Comparison of ENCODE assay signal across 28 cellular contexts in the genomic region with DNA sequence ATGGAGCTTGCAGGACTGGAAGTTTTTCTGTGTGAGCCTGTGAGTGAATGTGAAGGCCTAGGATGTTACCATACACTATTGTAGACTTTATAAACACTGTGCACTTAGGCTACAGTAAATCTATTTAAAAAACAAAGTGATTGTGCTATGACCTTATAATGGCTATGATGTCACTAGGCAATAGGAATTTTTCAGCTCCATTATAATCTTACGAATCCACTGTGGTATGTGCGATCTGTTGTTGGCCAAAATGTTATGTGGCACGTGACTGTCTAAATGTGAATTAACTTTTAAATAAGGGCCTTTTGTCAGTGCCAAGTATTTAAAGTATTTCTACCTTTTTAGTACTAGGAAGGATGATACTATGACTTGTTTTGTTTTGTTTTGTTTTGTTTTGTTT. TPM values are rescaled to one million over a fixed set of nuclear protein-coding genes. Genes with fewer than 3 reads are reported as not detected.
DNase-seq lines count a peak whose midpoint lies in the region; ATAC-seq, FAIRE-seq and TF ChIP-seq lines count a peak whose summit lies in the region.
"Had no signal": no experiment of that assay in that cellular context is flagged by ENCODE, and none has a peak within 500 bp of the region (broad histone marks: within the 10 kb centered on the region; RNA-seq: fewer than 3 reads in every experiment).

No MANE protein-coding gene starts in this region.

- CTCF ChIA-PET in A549 (lab: Yijun Ruan, JAX): interaction anchor here (0.7 to 1.3 kb wide), 3 partner anchors 12 to 121 kb away, joined by 3 to 5 read pairs (median 3); no protein-coding TSS in a partner anchor

- H3K9me3 ChIP-seq in A549 (no peaks in the 10 kb centered on the region), T-helper 17 cell (ENCODE audit: control insufficient read depth, low read length, poor library complexity, severe bottlenecking) (no peaks in the 10 kb centered on the region), gastrocnemius medialis (no peaks in the 10 kb centered on the region)
- H3K9me3 ChIP-seq: BE2C, BLaER1 had no signal

- H3K4me3 Mint-ChIP-seq in T-helper 17 cell: no peak overlapping the region
- H3K4me3 Mint-ChIP-seq in progenitor cell of endocrine pancreas (ENCODE audit: low read depth): no peak overlapping the region
- H3K4me3 Mint-ChIP-seq: CD14-positive monocyte; CD4-positive, alpha-beta memory T cell; CD4-positive, CD25-positive, alpha-beta regulatory T cell; CD8-positive, alpha-beta memory T cell had no signal

- H3K4me3 ChIP-seq in A549 (no peak overlapping the region), fibroblast of villous mesenchyme (ENCODE audit: low read depth, low read length) (no peak overlapping the region), gastrocnemius medialis (no peak overlapping the region)
- H3K4me3 ChIP-seq: BLaER1, GM12878 had no signal

- DNase-seq in A549 (ENCODE audit: low read depth in 1 of 2, low spot score in 1 of 2) (no peak), T-helper 17 cell (no peak), fibroblast of villous mesenchyme (ENCODE audit: low read depth) (peak; percentile 34), progenitor cell of endocrine pancreas (ENCODE audit: low spot score, unreplicated experiment) (no peak), gastrocnemius medialis (no peak), islet precursor cell (no peak)
- no peak for DNase-seq in effector CD8-positive, alpha-beta T cell (lab: John Stamatoyannopoulos, UW)
- DNase-seq: ACHN; BE2C; C1 segment of cervical spinal cord; CD4-positive, alpha-beta memory T cell; CD4-positive, CD25-positive, alpha-beta regulatory T cell; CD8-positive, alpha-beta memory T cell; COR-L47; DMS 273 treated with DMSO at 0.1 percent for 48 hours; DMS153; DMS53; DMS79; DND-41; EL; GDM1 had no signal

- H3K36me3 ChIP-seq in gastrocnemius medialis: peaks cover 0 to 8% of the 10 kb centered on the region in 2 donors

- ATAC-seq in A549: no peak
- ATAC-seq in T-helper 17 cell: no peak
- no peak for ATAC-seq in HG03520 (IDR thresholded peaks at IDR 0.05; ENCODE audit: unreplicated experiment)
- ATAC-seq in gastrocnemius medialis: no peak
- ATAC-seq: GM12878 had no signal

- H3K4me1 Mint-ChIP-seq in T-helper 17 cell (peaks cover 8% of the 10 kb centered on the region), progenitor cell of endocrine pancreas (ENCODE audit: low read depth) (no peaks in the 10 kb centered on the region)
- H3K4me1 Mint-ChIP-seq: CD14-positive monocyte had no signal

- intact Hi-C loops in gastrocnemius medialis (cut with DNase I; ENCODE audit: low total_unique reads): no loop called here

- no peak for TF ChIP-seq EP300 in A549 (IDR thresholded peaks at IDR 0.05)

- no peaks in the 10 kb centered on the region for H3K27me3 ChIP-seq in gastrocnemius medialis
- H3K27me3 ChIP-seq: BE2C, BLaER1 had no signal

- H3K27me3 Mint-ChIP-seq in T-helper 17 cell: no peaks in the 10 kb centered on the region
- H3K27me3 Mint-ChIP-seq in progenitor cell of endocrine pancreas: no peaks in the 10 kb centered on the region
- H3K27me3 Mint-ChIP-seq: CD4-positive, alpha-beta memory T cell; CD4-positive, CD25-positive, alpha-beta regulatory T cell; CD8-positive, alpha-beta memory T cell had no signal

- TF ChIP-seq POLR2A in A549 (IDR thresholded peaks at IDR 0.05; ENCODE audit: low read length) (no peak), gastrocnemius medialis (IDR thresholded peaks at IDR 0.05) (no peak)

- no peak overlapping the region for H3K27ac ChIP-seq in A549
- no peak overlapping the region for H3K27ac ChIP-seq in gastrocnemius medialis
- H3K27ac ChIP-seq: 22Rv1, BLaER1 had no signal

- no peaks in the 10 kb centered on the region for H3K9me3 Mint-ChIP-seq in progenitor cell of endocrine pancreas (ENCODE audit: low read depth)
- H3K9me3 Mint-ChIP-seq: CD14-positive monocyte; CD4-positive, alpha-beta memory T cell; CD4-positive, CD25-positive, alpha-beta regulatory T cell; CD8-positive, alpha-beta memory T cell had no signal

- H3K4me1 ChIP-seq in A549: no peaks in the 10 kb centered on the region
- H3K4me1 ChIP-seq in gastrocnemius medialis: no peaks in the 10 kb centered on the region

- no peak for TF ChIP-seq RAD21 in A549 (conservative IDR thresholded peaks at IDR 0.05 in 1 of 2, IDR thresholded peaks at IDR 0.05 in 1 of 2)

- peak overlapping the region; percentile 41 for H3K27ac Mint-ChIP-seq in T-helper 17 cell
- peak overlapping the region; percentile 20 for H3K27ac Mint-ChIP-seq in progenitor cell of endocrine pancreas
- H3K27ac Mint-ChIP-seq: CD4-positive, alpha-beta memory T cell had no signal

- WGBS in A549 (ENCODE audit: missing lambda C conversion rate): 96% methylated on average over 3 of the region's 3 CpGs

- POLR2A ChIA-PET in A549 (lab: Yijun Ruan, JAX): no interaction called here

- TF ChIP-seq CTCF in A549 (IDR thresholded peaks at IDR 0.05) (no peak), fibroblast of villous mesenchyme (IDR thresholded peaks at IDR 0.05; ENCODE audit: insufficient read depth, low read depth, low read length) (no peak), progenitor cell of endocrine pancreas (IDR thresholded peaks at IDR 0.05; ENCODE audit: unreplicated experiment) (no peak), gastrocnemius medialis (IDR thresholded peaks at IDR 0.05 in 4 of 5, conservative IDR thresholded peaks at IDR 0.05 in 1 of 5) (no peak)

- H3K36me3 Mint-ChIP-seq in T-helper 17 cell (ENCODE audit: low read depth) (no peaks in the 10 kb centered on the region), progenitor cell of endocrine pancreas (ENCODE audit: insufficient read depth) (peaks cover 23% of the 10 kb centered on the region)

- in situ Hi-C loops in gastrocnemius medialis (cut with MboI; ENCODE audit: low sequenced_read_pairs in 4 of 4): no loop called here

- FAIRE-seq in A549 (lab: Jason Lieb, UNC): peak; percentile 98
- FAIRE-seq: GM12878, GM12892, GM18507 had no signal

- H3K4me2 ChIP-seq in A549: no peak overlapping the region
- H3K4me2 ChIP-seq: BLaER1 had no signal

TF ChIP-seq in A549, 52 proteins besides CTCF, POLR2A, EP300 and RAD21:
- TF ChIP-seq ZFP36 (IDR thresholded peaks at IDR 0.05; ENCODE audit: borderline replicate concordance, partially characterized antibody) (no peak), ZNF302 (CRISPR knock-in tag; IDR thresholded peaks at IDR 0.05) (no peak), JUN (IDR thresholded peaks at IDR 0.05) (no peak), BHLHE40 (IDR thresholded peaks at IDR 0.05; ENCODE audit: low read depth, low read length) (no peak), HOXB5 (CRISPR knock-in tag; IDR thresholded peaks at IDR 0.05) (no peak), NR3C1 (IDR thresholded peaks at IDR 0.05) (no peak), MAFK (IDR thresholded peaks at IDR 0.05; ENCODE audit: partially characterized antibody) (no peak), NPAS2 (CRISPR knock-in tag; IDR thresholded peaks at IDR 0.05; ENCODE audit: borderline replicate concordance) (no peak)

RNA-seq across cellular contexts. Expression of gene DPY19L3, which starts 54.9 kb away (rescaled TPM):
- polyA plus RNA-seq in A549 (2011; rRNA removed): 28.9 and 29.6 TPM in 2 replicates
- polyA plus RNA-seq in A549 (2012; cell fraction: cytosol; rRNA removed): 22.4 and 26.1 TPM in 2 replicates
- polyA plus RNA-seq in A549 (2012; cell fraction: nucleus; rRNA removed): 63.6 and 79.2 TPM in 2 replicates
- 14.9 to 16.6 TPM (median 15.7 TPM) in 3 replicates for polyA plus RNA-seq in A549 (2017; fragmentation: RNase III; extraction: RNeasy Plus Mini Kit Qiagen cat#74134 plus additional on column Dnase treatment)
- 39.7 and 51.2 TPM in 2 replicates for polyA minus RNA-seq in A549 (2011; rRNA and poly(A)+ RNA removed)
- 10 to 100 TPM; 10.2 to 14.7 TPM for total RNA-seq in T-helper 17 cell
- 22.5 and 30.0 TPM in 2 replicates for total RNA-seq in fibroblast of villous mesenchyme
- total RNA-seq in progenitor cell of endocrine pancreas: 205 and 213 TPM in 2 replicates
- total RNA-seq in gastrocnemius medialis: 1 to 10 TPM; 2.3 to 9.9 (median 7.5) TPM
